ENCODE assay signal across 10 cellular contexts in genomic region chr3:31908391-31909097, GRCh38.
DNase-seq lines count a peak whose midpoint lies in the region; ATAC-seq and TF ChIP-seq lines count a peak whose summit lies in the region.
"Had no signal": no experiment of that assay in that cellular context is flagged by ENCODE, and none has a peak within 500 bp of the region (broad histone marks: within the 10 kb centered on the region; RNA-seq: fewer than 3 reads in every experiment).

No MANE protein-coding gene starts in this region.

- no peaks in the 10 kb centered on the region for H3K4me1 ChIP-seq in A673 (ENCODE audit: insufficient read depth, low read length, poor library complexity, severe bottlenecking)

- no TSS peak for BruUV-seq in A673 (replicated peaks; lab: Mats Ljungman, UMichigan)

- TF ChIP-seq CTCF in A673 (conservative IDR thresholded peaks at IDR 0.05; ENCODE audit: low read depth, low read length) (0 out of 2 replicates have a peak, but pooled peaks have one; percentile 16), epithelial cell of proximal tubule (conservative IDR thresholded peaks at IDR 0.05; ENCODE audit: low read depth, low read length) (peak; percentile 50)

- H3K4me3 ChIP-seq in A673 (ENCODE audit: low read depth, low read length, poor library complexity, severe bottlenecking) (no peak overlapping the region), MG63 (no peak overlapping the region), epithelial cell of proximal tubule (ENCODE audit: low read depth, low read length) (no peak overlapping the region)
- H3K4me3 ChIP-seq: BLaER1 treated with 17β-estradiol and CSF1 and Interleukin-3, amounts not matched to agents 10 nM and 100 nM; SJSA1 had no signal

- POLR2A ChIA-PET in A673 (lab: Charles Lee; ENCODE audit: low non-redundant PET) = no interaction called here

- intact Hi-C loops in A673 (cut with micrococcal nuclease; ENCODE audit: unreplicated experiment) = no loop called here

- H3K27me3 ChIP-seq in A673 (replicated peaks; ENCODE audit: insufficient read depth, low read depth, low read length, poor library complexity) (no peaks in the 10 kb centered on the region), MG63 (no peaks in the 10 kb centered on the region)
- H3K27me3 ChIP-seq: BLaER1 treated with 17β-estradiol and CSF1 and Interleukin-3, amounts not matched to agents 10 nM and 100 nM; SJSA1 had no signal

- CTCF ChIA-PET in A673 (lab: Charles Lee) = no interaction called here

- DNase-seq in A673 (ENCODE audit: low spot score) = no peak
- DNase-seq in MG63 = peak; percentile 20
- DNase-seq in epithelial cell of proximal tubule (ENCODE audit: low read depth) = peak; percentile 77
- no peak for DNase-seq in occipital lobe (lab: John Stamatoyannopoulos, UW)
- no peak for DNase-seq in midbrain (lab: John Stamatoyannopoulos, UW)
- DNase-seq in COR-L47 (lab: John Stamatoyannopoulos, UW) = no peak
- no peak for DNase-seq in NCI-H82 (lab: John Stamatoyannopoulos, UW)

- no peak overlapping the region for H3K27ac ChIP-seq in A673 (ENCODE audit: low read depth, low read length, poor library complexity, severe bottlenecking)
- H3K27ac ChIP-seq: BLaER1 treated with 17β-estradiol and CSF1 and Interleukin-3, amounts not matched to agents 10 nM and 100 nM; SJSA1 had no signal

- H3K36me3 ChIP-seq in A673 (ENCODE audit: insufficient read depth, low read length, poor library complexity, severe bottlenecking) (no peaks in the 10 kb centered on the region), MG63 (no peaks in the 10 kb centered on the region)
- H3K36me3 ChIP-seq: BLaER1 treated with 17β-estradiol and CSF1 and Interleukin-3, amounts not matched to agents 10 nM and 100 nM; SJSA1 had no signal

- H3K9me3 ChIP-seq in A673 (ENCODE audit: low read depth, low read length, poor library complexity, severe bottlenecking) (no peaks in the 10 kb centered on the region), MG63 (no peaks in the 10 kb centered on the region)
- H3K9me3 ChIP-seq: BLaER1 treated with 17β-estradiol and CSF1 and Interleukin-3, amounts not matched to agents 10 nM and 100 nM; SJSA1 had no signal

- ATAC-seq in GM19467 (IDR thresholded peaks at IDR 0.05; ENCODE audit: unreplicated experiment) = peak; percentile 88

Comparison
In these comparisons a context has a peak if more than half of its experiments do, and no peak if none do; other contexts are left out.
1. DNase-seq: peak in MG63 (single experiment) and epithelial cell of proximal tubule (single experiment); none in A673 (single experiment), occipital lobe (single experiment), midbrain (single experiment), COR-L47 (single experiment) and NCI-H82 (single experiment).